9 cellular contexts compared by ENCODE assay signal in genomic region chr15:100114100-100114499, GRCh38.
DNase-seq lines count a peak whose midpoint lies in the region; ATAC-seq and TF ChIP-seq lines count a peak whose summit lies in the region.
"Had no signal": no experiment of that assay in that cellular context is flagged by ENCODE, and none has a peak within 500 bp of the region (broad histone marks: within the 10 kb centered on the region; RNA-seq: fewer than 3 reads in every experiment).

No MANE protein-coding gene starts in this region.

- H3K9me3 Mint-ChIP-seq in WTC11 (peaks cover 15% of the 10 kb centered on the region), progenitor cell of endocrine pancreas (ENCODE audit: low read depth) (peaks cover 3% of the 10 kb centered on the region)
- H3K9me3 Mint-ChIP-seq in effector memory CD8-positive, alpha-beta T cell: no peaks in the 10 kb centered on the region
- peaks cover 2% of the 10 kb centered on the region for H3K9me3 Mint-ChIP-seq in activated naive CD4-positive, alpha-beta T cell treated with anti-CD3 and anti-CD28 coated beads, Interleukin-2, amount 10 ng/mL, durations not matched to agents 7 days and 5 days

- H3K4me1 Mint-ChIP-seq in WTC11 (peaks cover 12% of the 10 kb centered on the region), progenitor cell of endocrine pancreas (ENCODE audit: low read depth) (peaks cover 8% of the 10 kb centered on the region)
- H3K4me1 Mint-ChIP-seq in effector memory CD8-positive, alpha-beta T cell (ENCODE audit: low read depth in 2 of 2): peaks cover 0 to 8% of the 10 kb centered on the region in 2 donors
- peaks cover 34% of the 10 kb centered on the region for H3K4me1 Mint-ChIP-seq in activated naive CD4-positive, alpha-beta T cell treated with anti-CD3 and anti-CD28 coated beads, Interleukin-2, amount 10 ng/mL, durations not matched to agents 7 days and 5 days

- no peaks in the 10 kb centered on the region for H3K36me3 Mint-ChIP-seq in WTC11
- no peaks in the 10 kb centered on the region for H3K36me3 Mint-ChIP-seq in progenitor cell of endocrine pancreas (ENCODE audit: insufficient read depth)
- no peaks in the 10 kb centered on the region for H3K36me3 Mint-ChIP-seq in effector memory CD8-positive, alpha-beta T cell (ENCODE audit: insufficient read depth)
- H3K36me3 Mint-ChIP-seq in activated naive CD4-positive, alpha-beta T cell treated with anti-CD3 and anti-CD28 coated beads, Interleukin-2, amount 10 ng/mL, durations not matched to agents 7 days and 5 days: no peaks in the 10 kb centered on the region

- POLR2A ChIA-PET in WTC11 (lab: Charles Lee): no interaction called here

- intact Hi-C loops in head of caudate nucleus (cut with DNase I): no loop called here

- CTCF ChIA-PET in WTC11 (lab: Charles Lee): no interaction called here
- CTCF ChIA-PET in activated naive CD4-positive, alpha-beta T cell treated with anti-CD3 and anti-CD28 coated beads, Interleukin-2, amount 10 ng/mL, durations not matched to agents 7 days and 5 days (lab: Charles Lee): no interaction called here

- H3K4me3 Mint-ChIP-seq in WTC11 (no peak overlapping the region), progenitor cell of endocrine pancreas (ENCODE audit: low read depth) (no peak overlapping the region)
- no peak overlapping the region for H3K4me3 Mint-ChIP-seq in effector memory CD8-positive, alpha-beta T cell
- H3K4me3 Mint-ChIP-seq in activated naive CD4-positive, alpha-beta T cell treated with anti-CD3 and anti-CD28 coated beads, Interleukin-2, amount 10 ng/mL, durations not matched to agents 7 days and 5 days: no peak overlapping the region

- H3K27ac Mint-ChIP-seq in WTC11 (0 out of 2 replicates have a peak overlapping the region, but pooled peaks have one; percentile 46), progenitor cell of endocrine pancreas (peak overlapping the region; percentile 81)
- peak overlapping the region in 1 of 2 donors; percentile 60 for H3K27ac Mint-ChIP-seq in effector memory CD8-positive, alpha-beta T cell
- H3K27ac Mint-ChIP-seq in activated naive CD4-positive, alpha-beta T cell treated with anti-CD3 and anti-CD28 coated beads, Interleukin-2, amount 10 ng/mL, durations not matched to agents 7 days and 5 days: no peak overlapping the region

- DNase-seq in EL (peak; percentile 28), WTC11 (ENCODE audit: low spot score) (no peak), head of caudate nucleus (peak in 38 of 42 donors; percentile 19 to 79 (median 55)), progenitor cell of endocrine pancreas (ENCODE audit: low spot score, unreplicated experiment) (no peak), NCI-H748 treated with DMSO at 0.1 percent for 48 hours (lab: John Stamatoyannopoulos, UW) (no peak), NCI-H524 (lab: John Stamatoyannopoulos, UW) (no peak)
- no peak for DNase-seq in effector memory CD8-positive, alpha-beta T cell
- no peak for DNase-seq in activated naive CD4-positive, alpha-beta T cell treated with anti-CD3 and anti-CD28 coated beads, Interleukin-2, amount 10 ng/mL, durations not matched to agents 7 days and 5 days
- DNase-seq: activated CD4-positive, CD25-positive, alpha-beta regulatory T cell had no signal

- ATAC-seq in WTC11: no peak
- ATAC-seq in effector memory CD8-positive, alpha-beta T cell (replicated peaks): no peak

- TF ChIP-seq CTCF in WTC11 (IDR thresholded peaks at IDR 0.05) (no peak), progenitor cell of endocrine pancreas (IDR thresholded peaks at IDR 0.05; ENCODE audit: unreplicated experiment) (no peak)

- H3K27me3 Mint-ChIP-seq in WTC11 (ENCODE audit: low read depth): no peaks in the 10 kb centered on the region; the same call in 1 of the 2 replicates
- H3K27me3 Mint-ChIP-seq in progenitor cell of endocrine pancreas: peaks cover 9% of the 10 kb centered on the region
- H3K27me3 Mint-ChIP-seq in effector memory CD8-positive, alpha-beta T cell: no peaks in the 10 kb centered on the region
- no peaks in the 10 kb centered on the region for H3K27me3 Mint-ChIP-seq in activated naive CD4-positive, alpha-beta T cell treated with anti-CD3 and anti-CD28 coated beads, Interleukin-2, amount 10 ng/mL, durations not matched to agents 7 days and 5 days

TF ChIP-seq in WTC11, 78 proteins besides CTCF, POLR2A, EP300 and RAD21:
- no peak for TF ChIP-seq ZNF263 (CRISPR knock-in tag; IDR thresholded peaks at IDR 0.05; ENCODE audit: low read depth)
- no peak for TF ChIP-seq ATF6 (CRISPR knock-in tag; IDR thresholded peaks at IDR 0.05)
- TF ChIP-seq ESRRA (CRISPR knock-in tag; IDR thresholded peaks at IDR 0.05; ENCODE audit: borderline replicate concordance): no peak
- TF ChIP-seq NFE2L1 (CRISPR knock-in tag; IDR thresholded peaks at IDR 0.05): no peak
- no peak for TF ChIP-seq NFYB (CRISPR knock-in tag; conservative IDR thresholded peaks at IDR 0.05; ENCODE audit: low read depth)
- no peak for TF ChIP-seq ETV6 (CRISPR knock-in tag; IDR thresholded peaks at IDR 0.05)
- no peak for TF ChIP-seq PRRX2 (CRISPR knock-in tag; IDR thresholded peaks at IDR 0.05)
- TF ChIP-seq ZNF121 (CRISPR knock-in tag; IDR thresholded peaks at IDR 0.05): no peak
- TF ChIP-seq IRF2 (CRISPR knock-in tag; IDR thresholded peaks at IDR 0.05; ENCODE audit: borderline replicate concordance, low read depth): no peak

Comparison
In these comparisons a context has a peak if more than half of its experiments do, and no peak if none do; other contexts are left out.
1. DNase-seq: peak in EL (single experiment) and head of caudate nucleus (38 of 42); none in WTC11 (single experiment), progenitor cell of endocrine pancreas (single experiment), NCI-H748 treated with DMSO at 0.1 percent for 48 hours (single experiment), effector memory CD8-positive, alpha-beta T cell (0 of 3), NCI-H524 (0 of 2) and activated naive CD4-positive, alpha-beta T cell treated with anti-CD3 and anti-CD28 coated beads, Interleukin-2, amount 10 ng/mL, durations not matched to agents 7 days and 5 days (single experiment).